In the genomic region with DNA sequence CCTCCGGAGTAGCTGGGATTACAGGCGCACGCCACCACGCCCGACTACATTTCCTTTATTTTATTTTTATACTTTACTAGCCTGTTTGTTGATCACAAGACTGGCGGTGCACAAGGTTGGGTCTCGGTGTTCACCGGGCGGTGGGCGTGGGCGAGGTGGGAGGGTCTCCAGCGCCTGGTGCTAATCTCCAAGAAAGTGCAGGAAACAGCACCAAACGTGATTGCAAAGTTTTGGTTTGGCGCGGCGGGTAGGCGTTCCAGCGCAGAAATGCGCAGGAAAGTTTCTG, we compare ENCODE assay signal across 8 cellular contexts. TPM values are rescaled to one million over a fixed set of nuclear protein-coding genes. Genes with fewer than 3 reads are reported as not detected.
A peak's percentile ranks its signal among the peaks of the same experiment; 100 is the strongest.
DNase-seq lines count a peak whose midpoint lies in the region; ATAC-seq and TF ChIP-seq lines count a peak whose summit lies in the region.

No MANE protein-coding gene starts in this region.

- H3K4me1 Mint-ChIP-seq in T-cell: peaks cover 12 to 20% (median 18%) of the 10 kb centered on the region in 3 donors

- H3K4me3 ChIP-seq in DOHH2 (ENCODE audit: low read length) (peak overlapping the region; percentile 81), fibroblast of pulmonary artery (replicated peaks; ENCODE audit: low read depth, low read length) (peak overlapping the region; percentile 91), gastrocnemius medialis (peak overlapping the region; percentile 53 to 79 (median 70))

- CTCF ChIA-PET in T-cell (lab: Charles Lee): interaction anchor here in 1 of 2 donors (1.0 kb wide), 1 partner anchor 54 kb away, joined by 3 read pairs; a partner anchor contains a TSS

- H3K4me1 ChIP-seq in DOHH2 (ENCODE audit: control insufficient read depth, low read length) (0 out of 2 replicates have a peak, but pooled peaks cover 2% of the 10 kb centered on the region), gastrocnemius medialis (peaks cover 0 to 3% of the 10 kb centered on the region in 2 donors)

- H3K36me3 ChIP-seq in DOHH2 (ENCODE audit: control insufficient read depth, low read length) (no peaks in the 10 kb centered on the region), gastrocnemius medialis (peaks cover 0 to 15% of the 10 kb centered on the region in 2 donors)

- no peak for TF ChIP-seq POLR2A in gastrocnemius medialis (IDR thresholded peaks at IDR 0.05)

- DNase-seq in T-cell (no peak), fibroblast of pulmonary artery (ENCODE audit: low read depth) (no peak), gastrocnemius medialis (no peak), NCI-H2196 treated with DMSO at 0.1 percent for 48 hours (lab: John Stamatoyannopoulos, UW; ENCODE audit: unreplicated experiment) (no peak), NCI-H526 (lab: John Stamatoyannopoulos, UW) (no peak), occipital lobe (lab: John Stamatoyannopoulos, UW) (no peak)

- in situ Hi-C loops in gastrocnemius medialis (cut with MboI; ENCODE audit: low sequenced_read_pairs in 4 of 4): no loop called here

- H3K27me3 Mint-ChIP-seq in T-cell: peaks cover 7% of the 10 kb centered on the region in 2 donors

- ATAC-seq in T-cell (replicated peaks in 1 of 4) (no peak), gastrocnemius medialis (no peak), GM21723 (IDR thresholded peaks at IDR 0.05; ENCODE audit: unreplicated experiment) (no peak)

- H3K27ac ChIP-seq in DOHH2 (ENCODE audit: low read depth, low read length) (no peak overlapping the region), gastrocnemius medialis (peak overlapping the region in 3 of 4 donors; percentile 52 to 55 (median 55))

- H3K27ac Mint-ChIP-seq in T-cell: peak overlapping the region; percentile 97 to 98

- peak overlapping the region; percentile 67 for H3K4me2 ChIP-seq in DOHH2 (ENCODE audit: low read length)

- peaks cover 12 to 41% (median 34%) of the 10 kb centered on the region in 3 donors for H3K9me3 Mint-ChIP-seq in T-cell

- peak overlapping the region; percentile 95 to 97 (median 96) for H3K4me3 Mint-ChIP-seq in T-cell

- H3K9me3 ChIP-seq in DOHH2 (ENCODE audit: control insufficient read depth, insufficient read depth, low read length) (peaks cover 36% of the 10 kb centered on the region; the same call in 1 of the 2 replicates), gastrocnemius medialis (peaks cover 0 to 25% (median 6%) of the 10 kb centered on the region in 3 donors)

- no peaks in the 10 kb centered on the region for H4K20me1 ChIP-seq in DOHH2 (ENCODE audit: control insufficient read depth, insufficient read depth, low read depth, low read length)

- no peaks in the 10 kb centered on the region for H3F3A ChIP-seq in DOHH2 (ENCODE audit: control insufficient read depth, insufficient read depth)

- H3K9me2 ChIP-seq in DOHH2 (replicated peaks; ENCODE audit: control insufficient read depth, low read length): no peaks in the 10 kb centered on the region

- no peaks in the 10 kb centered on the region for H3K27me3 ChIP-seq in DOHH2 (ENCODE audit: control insufficient read depth, low read length)
- H3K27me3 ChIP-seq in gastrocnemius medialis: no peaks in the 10 kb centered on the region

- peaks cover 36% of the 10 kb centered on the region for H3K36me3 Mint-ChIP-seq in T-cell

- H3K79me2 ChIP-seq in DOHH2 (ENCODE audit: control insufficient read depth, low read length): no peaks in the 10 kb centered on the region

- POLR2A ChIA-PET in T-cell (lab: Charles Lee): interaction anchor here in 1 of 2 donors (1.0 kb wide), 1 partner anchor 54 kb away, joined by 5 read pairs; a partner anchor contains a TSS

- intact Hi-C loops in gastrocnemius medialis (cut with DNase I; ENCODE audit: low total_unique reads): no loop called here

- TF ChIP-seq CTCF in DOHH2 (IDR thresholded peaks at IDR 0.05; ENCODE audit: low read depth, low read length, poor library complexity, severe bottlenecking) (no peak), fibroblast of pulmonary artery (IDR thresholded peaks at IDR 0.05; ENCODE audit: low read length, missing control alignments) (no peak), gastrocnemius medialis (IDR thresholded peaks at IDR 0.05 in 4 of 5, conservative IDR thresholded peaks at IDR 0.05 in 1 of 5) (no peak)

RNA-seq across cellular contexts. Expression of a gene that starts 24.1 kb away (rescaled TPM):
- total RNA-seq in T-cell (1 to 10 TPM; 1.5 to 5.7 (median 4.7) TPM), gastrocnemius medialis (under 1 TPM; 0.24 to 0.55 (median 0.42) TPM), occipital lobe (7.5 TPM)

RNA-seq across cellular contexts. Expression of a gene that starts 41.5 kb away (rescaled TPM):
- total RNA-seq in T-cell (10 to 100 TPM in 3 of 5 donors, 1 to 10 TPM in 2; 4.7 to 12.9 (median 11.7) TPM), gastrocnemius medialis (1 to 10 TPM; 2.4 to 8.1 (median 5.2) TPM), occipital lobe (26.4 TPM)

RNA-seq across cellular contexts. Expression of a gene that starts 54.0 kb away (rescaled TPM):
- total RNA-seq in T-cell (10 to 100 TPM in 4 of 5 donors, 1 to 10 TPM in 1; 8.3 to 16.4 (median 11.7) TPM), gastrocnemius medialis (1 to 10 TPM in 1 of 4 donors, under 1 TPM in 3; 0.36 to 3.9 (median 0.51) TPM), occipital lobe (17.8 TPM)
